In the genomic region with DNA sequence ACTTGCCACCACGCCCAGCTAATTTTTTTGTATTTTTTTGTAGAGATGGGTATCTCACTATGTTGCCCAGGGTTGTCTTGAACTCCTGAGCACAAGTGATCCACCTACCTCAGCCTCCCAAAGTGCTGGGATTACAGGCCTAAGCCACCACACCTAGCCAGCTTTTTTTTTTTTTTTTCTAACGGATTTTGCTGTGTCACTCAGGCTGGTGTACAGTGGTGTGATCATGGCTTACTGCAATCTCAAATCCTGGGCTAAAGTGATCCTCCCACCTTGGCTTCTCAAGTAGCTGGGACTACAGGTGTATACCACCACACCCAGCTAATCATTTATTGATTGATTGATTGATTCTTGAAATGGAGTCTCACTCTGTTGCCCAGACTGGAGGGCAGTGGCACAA, we compare ENCODE assay signal across 27 cellular contexts.
A peak's percentile ranks its signal among the peaks of the same experiment; 100 is the strongest.
DNase-seq lines count a peak whose midpoint lies in the region; ATAC-seq, FAIRE-seq and TF ChIP-seq lines count a peak whose summit lies in the region.
"Had no signal": no experiment of that assay in that cellular context is flagged by ENCODE, and none has a peak within 500 bp of the region (broad histone marks: within the 10 kb centered on the region; RNA-seq: fewer than 3 reads in every experiment).

No MANE protein-coding gene starts in this region.

- WGBS in small intestine, 3 donors = 68 to 87% (median 70%) methylated on average over 2 of the region's 2 CpGs

- no peak overlapping the region for H3K27ac Mint-ChIP-seq in CD8-positive, alpha-beta memory T cell
- no peak overlapping the region for H3K27ac Mint-ChIP-seq in naive thymus-derived CD4-positive, alpha-beta T cell
- H3K27ac Mint-ChIP-seq: CD14-positive monocyte; CD4-positive, alpha-beta memory T cell; CD4-positive, CD25-positive, alpha-beta regulatory T cell had no signal

- no peaks in the 10 kb centered on the region for H3K9me3 ChIP-seq in CD8-positive, alpha-beta memory T cell (ENCODE audit: low read length)
- peaks cover 0 to 6% (median 0%) of the 10 kb centered on the region in 3 experiments for H3K9me3 ChIP-seq in naive thymus-derived CD4-positive, alpha-beta T cell (ENCODE audit: control insufficient read depth in 2 of 3, low read length in 3 of 3)
- no peaks in the 10 kb centered on the region for H3K9me3 ChIP-seq in small intestine (ENCODE audit: control insufficient read depth, low read depth)
- H3K9me3 ChIP-seq: BE2C had no signal

- H3K36me3 ChIP-seq in CD8-positive, alpha-beta memory T cell (ENCODE audit: insufficient read depth, low read length) = no peaks in the 10 kb centered on the region
- no peaks in the 10 kb centered on the region for H3K36me3 ChIP-seq in naive thymus-derived CD4-positive, alpha-beta T cell (ENCODE audit: control insufficient read depth in 2 of 3, insufficient read depth in 3 of 3, low read length in 3 of 3)
- no peaks in the 10 kb centered on the region for H3K36me3 ChIP-seq in small intestine (ENCODE audit: control insufficient read depth in 2 of 2, insufficient read depth in 2 of 2, low read length in 2 of 2)
- H3K36me3 ChIP-seq: BE2C, BLaER1 had no signal

- H3K4me1 Mint-ChIP-seq in CD8-positive, alpha-beta memory T cell = no peaks in the 10 kb centered on the region
- no peaks in the 10 kb centered on the region for H3K4me1 Mint-ChIP-seq in naive thymus-derived CD4-positive, alpha-beta T cell
- H3K4me1 Mint-ChIP-seq: CD14-positive monocyte; CD4-positive, alpha-beta memory T cell; CD4-positive, CD25-positive, alpha-beta regulatory T cell had no signal

- TF ChIP-seq POLR2A in erythroblast (IDR thresholded peaks at IDR 0.05; ENCODE audit: low read length) = no peak

- peaks cover 7 to 15% (median 9%) of the 10 kb centered on the region in 5 donors for H3K9me3 Mint-ChIP-seq in CD8-positive, alpha-beta memory T cell
- H3K9me3 Mint-ChIP-seq in naive thymus-derived CD4-positive, alpha-beta T cell = peaks cover 0 to 20% (median 10%) of the 10 kb centered on the region in 11 donors

- POLR2A ChIA-PET in CD8-positive, alpha-beta memory T cell (lab: Charles Lee) = no interaction called here
- POLR2A ChIA-PET in naive thymus-derived CD4-positive, alpha-beta T cell (lab: Charles Lee) = interaction anchor here (0.7 kb wide), 1 partner anchor 103 kb away, joined by 4 read pairs; no protein-coding TSS in a partner anchor

- no peak for FAIRE-seq in small intestine (lab: Jason Lieb, UNC)
- FAIRE-seq: A204.1, GM12878, GM12892, GM18507 had no signal

- no peak for ATAC-seq in HG03196 (IDR thresholded peaks at IDR 0.05; ENCODE audit: unreplicated experiment)
- no peak for ATAC-seq in naive thymus-derived CD4-positive, alpha-beta T cell
- ATAC-seq: GM12878 had no signal

- no peaks in the 10 kb centered on the region for H3K36me3 Mint-ChIP-seq in CD8-positive, alpha-beta memory T cell
- peaks cover 0 to 6% (median 0%) of the 10 kb centered on the region in 5 donors for H3K36me3 Mint-ChIP-seq in naive thymus-derived CD4-positive, alpha-beta T cell
- H3K36me3 Mint-ChIP-seq: CD14-positive monocyte; CD4-positive, alpha-beta memory T cell; CD4-positive, CD25-positive, alpha-beta regulatory T cell had no signal

- no peaks in the 10 kb centered on the region for H3K4me1 ChIP-seq in CD8-positive, alpha-beta memory T cell (ENCODE audit: insufficient read depth, low read length)
- H3K4me1 ChIP-seq in naive thymus-derived CD4-positive, alpha-beta T cell (ENCODE audit: control insufficient read depth in 2 of 2, insufficient read depth in 2 of 2, low read length in 2 of 2) = no peaks in the 10 kb centered on the region
- H3K4me1 ChIP-seq in small intestine (ENCODE audit: control insufficient read depth in 2 of 2, insufficient read depth in 1 of 2, low read depth in 1 of 2, low read length in 1 of 2) = no peaks in the 10 kb centered on the region
- H3K4me1 ChIP-seq: BE2C, BLaER1, Caco-2 had no signal

- DNase-seq in CD8-positive, alpha-beta memory T cell = no peak
- DNase-seq in OCI-M1 (lab: John Stamatoyannopoulos, UW) = peak; percentile 10
- DNase-seq in erythroblast (lab: John Stamatoyannopoulos, UW) = peak; percentile 79 to 85
- no peak for DNase-seq in naive thymus-derived CD4-positive, alpha-beta T cell
- no peak for DNase-seq in small intestine
- DNase-seq: 8988T; ACHN; BE2C; C1 segment of cervical spinal cord; Caco-2; Calu3; CD4-positive, alpha-beta memory T cell; CD4-positive, CD25-positive, alpha-beta regulatory T cell; DMS 273 treated with DMSO at 0.1 percent for 48 hours; DMS153; DMS53; DMS79; DND-41; EL; GDM1 had no signal

- H3K27me3 ChIP-seq in CD8-positive, alpha-beta memory T cell (ENCODE audit: insufficient read depth, low read length, poor library complexity, severe bottlenecking) = no peaks in the 10 kb centered on the region
- H3K27me3 ChIP-seq in naive thymus-derived CD4-positive, alpha-beta T cell (ENCODE audit: control insufficient read depth in 2 of 2, insufficient read depth in 2 of 2, low read length in 2 of 2) = no peaks in the 10 kb centered on the region
- H3K27me3 ChIP-seq in small intestine (ENCODE audit: control insufficient read depth in 2 of 2, insufficient read depth in 2 of 2, low read length in 2 of 2) = no peaks in the 10 kb centered on the region
- H3K27me3 ChIP-seq: BE2C, BLaER1 had no signal

- CTCF ChIA-PET in CD8-positive, alpha-beta memory T cell (lab: Charles Lee) = no interaction called here
- CTCF ChIA-PET in naive thymus-derived CD4-positive, alpha-beta T cell (lab: Charles Lee) = no interaction called here

- intact Hi-C loops in naive thymus-derived CD4-positive, alpha-beta T cell (cut with micrococcal nuclease) = no loop called here

- H3K27ac ChIP-seq in CD8-positive, alpha-beta memory T cell (ENCODE audit: low read depth, low read length) = peak overlapping the region; percentile 76
- no peak overlapping the region for H3K27ac ChIP-seq in naive thymus-derived CD4-positive, alpha-beta T cell (ENCODE audit: low read depth, low read length)
- no peak overlapping the region for H3K27ac ChIP-seq in small intestine (ENCODE audit: low read depth in 1 of 2, low read length in 1 of 2)
- H3K27ac ChIP-seq: BLaER1 had no signal

- peaks cover 0 to 6% of the 10 kb centered on the region in 2 donors for H3K27me3 Mint-ChIP-seq in CD8-positive, alpha-beta memory T cell
- H3K27me3 Mint-ChIP-seq in naive thymus-derived CD4-positive, alpha-beta T cell = no peaks in the 10 kb centered on the region
- H3K27me3 Mint-ChIP-seq: CD4-positive, CD25-positive, alpha-beta regulatory T cell had no signal

- no peak overlapping the region for H3K4me3 ChIP-seq in CD8-positive, alpha-beta memory T cell (ENCODE audit: low read length)
- H3K4me3 ChIP-seq in naive thymus-derived CD4-positive, alpha-beta T cell (ENCODE audit: low read length) = no peak overlapping the region
- H3K4me3 ChIP-seq in small intestine (ENCODE audit: low read depth in 1 of 2, low read length in 2 of 2) = no peak overlapping the region
- H3K4me3 ChIP-seq: BLaER1, GM12878 had no signal

- H3K4me3 Mint-ChIP-seq in CD8-positive, alpha-beta memory T cell = no peak overlapping the region
- H3K4me3 Mint-ChIP-seq in naive thymus-derived CD4-positive, alpha-beta T cell = no peak overlapping the region
- H3K4me3 Mint-ChIP-seq: CD14-positive monocyte; CD4-positive, alpha-beta memory T cell; CD4-positive, CD25-positive, alpha-beta regulatory T cell had no signal

Comparison
In these comparisons a context has a peak if more than half of its experiments do, and no peak if none do; other contexts are left out.
1. DNase-seq: peak in OCI-M1 (single experiment) and erythroblast (2 of 2); none in CD8-positive, alpha-beta memory T cell (0 of 5), naive thymus-derived CD4-positive, alpha-beta T cell (0 of 9) and small intestine (single experiment).